Comparison of ENCODE assay signal across 8 cellular contexts in the genomic region with DNA sequence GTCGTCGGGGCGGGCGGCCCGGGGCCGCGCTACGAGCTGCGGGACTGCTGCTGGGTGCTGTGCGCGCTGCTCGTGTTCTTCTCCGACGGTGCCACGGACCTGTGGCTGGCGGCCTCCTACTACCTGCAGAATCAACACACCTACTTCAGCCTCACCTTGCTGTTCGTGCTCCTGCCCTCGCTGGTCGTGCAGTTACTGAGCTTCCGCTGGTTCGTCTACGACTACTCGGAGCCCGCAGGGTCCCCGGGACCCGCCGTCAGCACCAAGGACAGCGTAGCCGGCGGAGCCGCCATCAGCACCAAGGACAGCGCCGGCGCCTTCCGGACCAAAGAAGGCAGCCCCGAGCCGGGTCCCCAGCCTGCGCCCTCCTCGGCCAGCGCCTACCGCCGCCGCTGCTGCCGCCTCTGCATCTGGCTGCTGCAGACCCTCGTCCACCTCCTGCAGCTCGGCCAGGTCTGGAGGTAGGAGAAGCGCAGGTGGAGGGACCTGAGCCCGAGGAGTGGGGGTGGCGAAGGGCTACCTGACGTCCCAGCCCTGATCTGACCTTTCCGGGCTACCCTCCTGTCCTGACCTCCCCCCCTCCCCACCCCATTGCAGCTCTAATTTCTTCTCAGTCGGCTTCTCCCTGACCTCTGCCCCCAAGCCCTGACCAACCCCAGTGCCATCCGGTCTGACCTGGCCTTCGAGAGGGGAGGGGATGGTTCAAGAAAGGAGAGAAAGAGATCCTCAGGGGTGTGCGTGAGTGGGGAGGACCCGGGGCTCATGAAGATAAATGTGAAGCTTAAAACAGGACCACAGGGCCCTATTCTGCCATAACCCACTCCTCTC. TPM values are rescaled to one million over a fixed set of nuclear protein-coding genes. Genes with fewer than 3 reads are reported as not detected.
DNase-seq lines count a peak whose midpoint lies in the region; ATAC-seq and TF ChIP-seq lines count a peak whose summit lies in the region.

No MANE protein-coding gene starts in this region.

- H3K4me3 ChIP-seq in OCI-LY3 (ENCODE audit: low read length) = peak overlapping the region; percentile 78

- H3K79me2 ChIP-seq in OCI-LY3 (ENCODE audit: low read length) = no peaks in the 10 kb centered on the region

- H3K27ac ChIP-seq in OCI-LY3 (ENCODE audit: low read length) = no peak overlapping the region

- H3K9me3 Mint-ChIP-seq in activated T-cell treated with anti-CD3 and anti-CD28 coated beads, Interleukin-2, amount 50 U/mL, for 24 hours = no peaks in the 10 kb centered on the region

- no peaks in the 10 kb centered on the region for H3K36me3 ChIP-seq in OCI-LY3 (replicated peaks; ENCODE audit: low read depth, low read length)

- H3K36me3 Mint-ChIP-seq in activated T-cell treated with anti-CD3 and anti-CD28 coated beads, Interleukin-2, amount 50 U/mL, for 24 hours (ENCODE audit: low read depth) = no peaks in the 10 kb centered on the region

- peak overlapping the region; percentile 79 for H3K4me3 Mint-ChIP-seq in activated T-cell treated with anti-CD3 and anti-CD28 coated beads, Interleukin-2, amount 50 U/mL, for 24 hours

- DNase-seq in SKM-1 treated with dmso at 0.1 percent for 144 hours (lab: John Stamatoyannopoulos, UW; ENCODE audit: unreplicated experiment) (peak; percentile 10), SKM-1 (lab: John Stamatoyannopoulos, UW; ENCODE audit: unreplicated experiment) (no peak), mucosa of gallbladder (ENCODE audit: low spot score) (peak; percentile 71)
- peak; percentile 90 for DNase-seq in activated T-cell treated with anti-CD3 and anti-CD28 coated beads, Interleukin-2, amount 50 U/mL, for 24 hours
- DNase-seq in stimulated activated CD8-positive, alpha-beta memory T cell treated with anti-CD3 and anti-CD28 coated beads, Interleukin-4, amount 100 ng/mL, for 48 hours = peak; percentile 90

- peaks cover 72% of the 10 kb centered on the region for H3K27me3 Mint-ChIP-seq in activated T-cell treated with anti-CD3 and anti-CD28 coated beads, Interleukin-2, amount 50 U/mL, for 24 hours

- no peaks in the 10 kb centered on the region for H3K9me3 ChIP-seq in OCI-LY3 (ENCODE audit: insufficient read depth, low read length)

- ATAC-seq in esophagus mucosa = peak; percentile 88
- no peak for ATAC-seq in HG03439 (IDR thresholded peaks at IDR 0.05; ENCODE audit: unreplicated experiment)

- H2AFZ ChIP-seq in OCI-LY3 (ENCODE audit: low read depth, low read length) = no peak overlapping the region

- H3K9ac ChIP-seq in OCI-LY3 (ENCODE audit: low read length) = no peak overlapping the region

- no peak overlapping the region for H3K27ac Mint-ChIP-seq in activated T-cell treated with anti-CD3 and anti-CD28 coated beads, Interleukin-2, amount 50 U/mL, for 24 hours

- H3K4me1 ChIP-seq in OCI-LY3 (ENCODE audit: low read length) = no peaks in the 10 kb centered on the region

- H3K4me1 Mint-ChIP-seq in activated T-cell treated with anti-CD3 and anti-CD28 coated beads, Interleukin-2, amount 50 U/mL, for 24 hours (ENCODE audit: low read depth) = peaks cover 5% of the 10 kb centered on the region

- no peak for TF ChIP-seq CTCF in OCI-LY3 (IDR thresholded peaks at IDR 0.05; ENCODE audit: low read depth, low read length)

- H3K4me2 ChIP-seq in OCI-LY3 (ENCODE audit: low read length) = peak overlapping the region; percentile 85

- H3K27me3 ChIP-seq in OCI-LY3 (ENCODE audit: low read depth, low read length) = peaks cover 67% of the 10 kb centered on the region

- peaks cover 15% of the 10 kb centered on the region for H4K20me1 ChIP-seq in OCI-LY3 (ENCODE audit: insufficient read depth, low read length)

RNA-seq across cellular contexts. Expression of gene XKR7, which starts 0.6 kb away (rescaled TPM):
- total RNA-seq in esophagus mucosa (not detected), mucosa of gallbladder (not detected)

RNA-seq across cellular contexts. Expression of gene PDRG1, which starts 16.7 kb away (rescaled TPM):
- total RNA-seq in esophagus mucosa = 12.2 TPM
- 12.1 TPM for total RNA-seq in mucosa of gallbladder

RNA-seq across cellular contexts. Expression of gene CCM2L, which starts 41.7 kb away (rescaled TPM):
- total RNA-seq in esophagus mucosa (1.2 TPM), mucosa of gallbladder (5.6 TPM)
